In genomic region chr19:15555759-15556633, GRCh38 we compare ENCODE assay signal across 8 cellular contexts. TPM values are rescaled to one million over a fixed set of nuclear protein-coding genes. Genes with fewer than 3 reads are reported as not detected.
DNase-seq lines count a peak whose midpoint lies in the region; ATAC-seq and TF ChIP-seq lines count a peak whose summit lies in the region.

No MANE protein-coding gene starts in this region.

- H3K27ac ChIP-seq in ascending aorta, result peak overlapping the region in 1 of 2 donors; percentile 55

- H3K27me3 ChIP-seq in ascending aorta, result no peaks in the 10 kb centered on the region

- peak; percentile 88 for TF ChIP-seq CTCF in GM10266 (IDR thresholded peaks at IDR 0.05; ENCODE audit: control insufficient read depth, insufficient read depth, low read depth, missing control alignments)
- TF ChIP-seq CTCF in ascending aorta (IDR thresholded peaks at IDR 0.05), result peak; percentile 77 to 89 (median 77)

- intact Hi-C loops in ascending aorta (cut with DNase I), result loop anchor here (1.0 to 5.0 kb wide), 5 partner anchors 104 to 464 kb away; partner anchors contain the start of genes AKAP8 and AKAP8L

- H3K4me1 ChIP-seq in ascending aorta, result peaks cover 6 to 8% of the 10 kb centered on the region in 2 donors

- no peaks in the 10 kb centered on the region for H3K36me3 ChIP-seq in ascending aorta

- DNase-seq in GM10266 (ENCODE audit: extremely low spot score), result peak; percentile 95
- peak; percentile 92 for DNase-seq in NCI-H2029 (lab: John Stamatoyannopoulos, UW)
- DNase-seq in T-helper 22 cell (ENCODE audit: low read depth), result peak; percentile 90
- DNase-seq in ascending aorta (ENCODE audit: low spot score in 2 of 2), result peak; percentile 73 to 94
- DNase-seq in hepatic stellate cell (ENCODE audit: low spot score), result peak; percentile 94
- DNase-seq in retina, result peak; percentile 93

- peak; percentile 66 for ATAC-seq in HG02885 (IDR thresholded peaks at IDR 0.05; ENCODE audit: poor library complexity, unreplicated experiment)
- no peak for ATAC-seq in HG03139 (IDR thresholded peaks at IDR 0.05; ENCODE audit: unreplicated experiment)

- no peaks in the 10 kb centered on the region for H3K9me3 ChIP-seq in ascending aorta

- peak overlapping the region; percentile 44 to 59 for H3K4me3 ChIP-seq in ascending aorta

RNA-seq across cellular contexts. Expression of gene CYP4F22, which starts 47.7 kb away (rescaled TPM):
- not detected for total RNA-seq in ascending aorta

RNA-seq across cellular contexts. Expression of gene CYP4F8, which starts 59.0 kb away (rescaled TPM):
- total RNA-seq in ascending aorta, result not detected
